ENCODE assay signal across 8 cellular contexts in genomic region chr20:49045440-49046086, GRCh38. TPM values are rescaled to one million over a fixed set of nuclear protein-coding genes. Genes with fewer than 3 reads are reported as not detected.
DNase-seq lines count a peak whose midpoint lies in the region; ATAC-seq, FAIRE-seq and TF ChIP-seq lines count a peak whose summit lies in the region.

No MANE protein-coding gene starts in this region.

- peaks cover 17% of the 10 kb centered on the region for H3K36me3 Mint-ChIP-seq in MCF 10A (ENCODE audit: insufficient read depth, unreplicated experiment)

- peak; percentile 40 for DNase-seq in activated CD4-positive, alpha-beta T cell treated with anti-CD3 and anti-CD28 coated beads for 48 hours
- no peak for DNase-seq in activated CD4-positive, alpha-beta T cell treated with anti-CD3 and anti-CD28 coated beads, Interleukin-2, amount 50 U/mL, for 1 hour
- DNase-seq in NCI-H69 (lab: John Stamatoyannopoulos, UW) (peak; percentile 49), MCF 10A (ENCODE audit: unreplicated experiment) (no peak), left lobe of liver (ENCODE audit: low spot score) (no peak), GM19238 (ENCODE audit: insufficient read length, low spot score) (no peak), H54 (ENCODE audit: insufficient read length, low spot score) (no peak)
- DNase-seq in stimulated activated naive CD8-positive, alpha-beta T cell treated with anti-CD3 and anti-CD28 coated beads, Interleukin-15, Interleukin-2, amounts not matched to agents 100 U/mL and 50 U/mL, for 24 hours: peak; percentile 50

- no peak for TF ChIP-seq POLR2A in H54 (IDR thresholded peaks at IDR 0.05; ENCODE audit: low read depth, low read length)

- no peaks in the 10 kb centered on the region for H3K9me3 Mint-ChIP-seq in MCF 10A (ENCODE audit: unreplicated experiment)

- intact Hi-C loops in MCF 10A (cut with micrococcal nuclease): loop anchor here (5.0 kb wide), 1 partner anchor 123 kb away; the partner anchor contains the start of gene ARFGEF2

- CTCF ChIA-PET in MCF 10A (lab: Yijun Ruan, JAX): interaction anchor here (1.0 kb wide), 1 partner anchor 17 kb away, joined by 4 read pairs; no protein-coding TSS in a partner anchor

- ATAC-seq in left lobe of liver: peak; percentile 9
- ATAC-seq in stimulated activated naive CD8-positive, alpha-beta T cell treated with anti-CD3 and anti-CD28 coated beads, Interleukin-15, Interleukin-2, amounts not matched to agents 100 U/mL and 50 U/mL, for 24 hours: no peak

- H3K27ac Mint-ChIP-seq in MCF 10A (ENCODE audit: low read depth, unreplicated experiment): peak overlapping the region; percentile 97

- no peak for TF ChIP-seq CTCF in MCF 10A (IDR thresholded peaks at IDR 0.05; ENCODE audit: unreplicated experiment)

- FAIRE-seq in H54 (lab: Jason Lieb, UNC): no peak

- H3K4me3 Mint-ChIP-seq in MCF 10A (ENCODE audit: unreplicated experiment): peak overlapping the region; percentile 95

- POLR2A ChIA-PET in MCF 10A (lab: Yijun Ruan, JAX): interaction anchor here (0.5 to 3.3 kb wide), 22 partner anchors 8 to 237 kb away, joined by 3 to 59 read pairs (median 6); partner anchors contain the start of genes ARFGEF2, DDX27 and ZNFX1

- TSS peak; percentile 72 for BruUV-seq in MCF 10A (replicated peaks; lab: Mats Ljungman, UMichigan)

- no peaks in the 10 kb centered on the region for H3K27me3 Mint-ChIP-seq in MCF 10A (ENCODE audit: insufficient read depth, unreplicated experiment)

- H3K4me1 Mint-ChIP-seq in MCF 10A (ENCODE audit: insufficient read depth, unreplicated experiment): peaks cover 24% of the 10 kb centered on the region

RNA-seq across cellular contexts. Expression of gene CSE1L, which starts 0.5 kb away (rescaled TPM):
- total RNA-seq in MCF 10A (2022) (65.2 and 101 TPM in 2 replicates), left lobe of liver (19.6 TPM)

Comparison
In these comparisons a context has a peak if more than half of its experiments do, and no peak if none do; other contexts are left out.
1. DNase-seq: peak in activated CD4-positive, alpha-beta T cell treated with anti-CD3 and anti-CD28 coated beads for 48 hours (single experiment), NCI-H69 (single experiment) and stimulated activated naive CD8-positive, alpha-beta T cell treated with anti-CD3 and anti-CD28 coated beads, Interleukin-15, Interleukin-2, amounts not matched to agents 100 U/mL and 50 U/mL, for 24 hours (single experiment); none in activated CD4-positive, alpha-beta T cell treated with anti-CD3 and anti-CD28 coated beads, Interleukin-2, amount 50 U/mL, for 1 hour (single experiment), MCF 10A (single experiment), left lobe of liver (single experiment), GM19238 (single experiment) and H54 (single experiment).